Comparison of ENCODE assay signal across 8 cellular contexts in the genomic region with DNA sequence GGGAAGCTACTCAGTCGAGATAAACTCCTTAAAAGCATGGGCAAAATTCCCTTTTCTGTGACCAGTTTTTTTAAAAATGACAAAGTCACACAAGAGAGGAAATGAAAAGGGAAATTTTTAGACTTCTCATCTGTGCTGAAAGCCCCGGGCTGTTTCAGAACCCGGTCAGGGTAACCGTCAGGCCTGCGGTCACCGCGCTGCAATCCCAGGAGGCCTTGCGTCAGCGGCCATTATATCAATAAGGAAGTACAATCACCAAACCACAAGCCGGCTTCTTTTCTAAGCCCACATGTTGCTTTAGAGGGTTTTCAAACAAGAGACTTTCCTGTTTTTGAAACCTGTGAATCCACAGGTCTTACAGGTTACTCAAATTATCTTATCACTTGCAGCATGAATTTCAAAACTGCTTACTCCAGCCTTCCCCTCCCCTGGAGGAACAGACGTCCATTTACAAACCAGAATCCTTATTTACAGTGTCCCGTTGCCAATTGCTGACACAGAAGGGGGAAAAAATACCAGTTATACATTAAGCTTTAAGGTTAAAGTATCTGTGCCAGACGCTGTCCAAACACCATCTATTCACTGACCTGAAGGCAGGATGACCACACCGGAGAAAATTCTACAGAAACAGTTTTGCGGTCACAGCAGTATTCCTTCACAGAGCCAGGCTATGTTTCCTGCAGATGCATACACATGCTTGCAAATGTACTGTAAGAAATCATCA.
DNase-seq lines count a peak whose midpoint lies in the region; ATAC-seq and TF ChIP-seq lines count a peak whose summit lies in the region.

No MANE protein-coding gene starts in this region.

- peak overlapping the region; percentile 82 for H3K27ac ChIP-seq in CD8-positive, alpha-beta memory T cell (ENCODE audit: low read depth, low read length)

- peak overlapping the region; percentile 40 to 89 (median 70) for H3K4me3 Mint-ChIP-seq in CD8-positive, alpha-beta memory T cell
- peak overlapping the region; percentile 82 for H3K4me3 Mint-ChIP-seq in activated B cell treated with CpG ODN at 0.5 μM for 24 hours

- peak overlapping the region; percentile 80 to 98 (median 90) for H3K27ac Mint-ChIP-seq in CD8-positive, alpha-beta memory T cell
- peak overlapping the region; percentile 98 for H3K27ac Mint-ChIP-seq in activated B cell treated with CpG ODN at 0.5 μM for 24 hours

- POLR2A ChIA-PET in CD8-positive, alpha-beta memory T cell (lab: Charles Lee), result interaction anchor here (0.7 to 1.5 kb wide), 6 partner anchors 9 to 351 kb away, joined by 3 to 9 read pairs (median 4); no protein-coding TSS in a partner anchor
- POLR2A ChIA-PET in activated B cell treated with CpG ODN at 0.5 μM for 24 hours (lab: Charles Lee), result interaction anchor here (0.6 to 6.1 kb wide), 38 partner anchors 8 to 464 kb away, joined by 3 to 85 read pairs (median 5); partner anchors contain the start of gene IRF2BP2

- H3K4me3 ChIP-seq in CD8-positive, alpha-beta memory T cell (ENCODE audit: low read length), result peak overlapping the region; percentile 35
- H3K4me3 ChIP-seq in Jurkat, Clone E6-1 (ENCODE audit: low read length), result no peak overlapping the region; the same call in 1 of the 2 replicates
- no peak overlapping the region for H3K4me3 ChIP-seq in cardiac fibroblast (replicated peaks in 1 of 2; ENCODE audit: low read depth in 2 of 2, low read length in 2 of 2)

- DNase-seq in CD8-positive, alpha-beta memory T cell, result peak; percentile 74 to 92 (median 83)
- peak; percentile 56 for DNase-seq in Jurkat, Clone E6-1 (ENCODE audit: low read depth, low spot score)
- DNase-seq in activated B cell treated with CpG ODN at 0.5 μM for 24 hours, result peak; percentile 84
- peak; percentile 82 to 96 for DNase-seq in cardiac fibroblast (ENCODE audit: low read depth in 2 of 2)
- peak; percentile 79 for DNase-seq in medulla oblongata (ENCODE audit: extremely low spot score)
- peak; percentile 68 to 69 for DNase-seq in stimulated activated CD8-positive, alpha-beta memory T cell treated with anti-CD3 and anti-CD28 coated beads, Interleukin-2, amount 100 ng/mL, for 1 hour (ENCODE audit: low read depth in 2 of 2)
- no peak for DNase-seq in D341Med (ENCODE audit: low spot score)

- CTCF ChIA-PET in CD8-positive, alpha-beta memory T cell (lab: Charles Lee), result interaction anchor here (1.0 to 4.6 kb wide), 3 partner anchors 10 to 120 kb away, joined by 3 to 12 read pairs (median 3); no protein-coding TSS in a partner anchor
- CTCF ChIA-PET in activated B cell treated with CpG ODN at 0.5 μM for 24 hours (lab: Charles Lee), result interaction anchor here (1.0 to 1.3 kb wide), 4 partner anchors 15 to 353 kb away, joined by 4 to 8 read pairs (median 4); partner anchors contain the start of gene IRF2BP2

- no peaks in the 10 kb centered on the region for H3K27me3 Mint-ChIP-seq in CD8-positive, alpha-beta memory T cell
- no peaks in the 10 kb centered on the region for H3K27me3 Mint-ChIP-seq in activated B cell treated with CpG ODN at 0.5 μM for 24 hours

- H3K4me1 ChIP-seq in CD8-positive, alpha-beta memory T cell (ENCODE audit: insufficient read depth, low read length), result peaks cover 57% of the 10 kb centered on the region

- peaks cover 0 to 3% (median 0%) of the 10 kb centered on the region in 3 donors for H3K36me3 Mint-ChIP-seq in CD8-positive, alpha-beta memory T cell
- H3K36me3 Mint-ChIP-seq in activated B cell treated with CpG ODN at 0.5 μM for 24 hours (ENCODE audit: low read depth), result no peaks in the 10 kb centered on the region

- ATAC-seq in GM21515 (IDR thresholded peaks at IDR 0.05; ENCODE audit: unreplicated experiment) (peak; percentile 86), activated B cell treated with CpG ODN at 0.5 μM for 24 hours (ENCODE audit: low read depth) (peak; percentile 89)

- H3K36me3 ChIP-seq in CD8-positive, alpha-beta memory T cell (ENCODE audit: insufficient read depth, low read length), result no peaks in the 10 kb centered on the region

- no peaks in the 10 kb centered on the region for H3K9me3 ChIP-seq in CD8-positive, alpha-beta memory T cell (ENCODE audit: low read length)

- no peaks in the 10 kb centered on the region for H3K27me3 ChIP-seq in CD8-positive, alpha-beta memory T cell (ENCODE audit: insufficient read depth, low read length, poor library complexity, severe bottlenecking)

- intact Hi-C loops in activated B cell treated with CpG ODN at 0.5 μM for 24 hours (cut with micrococcal nuclease), result loop anchor here (1.0 to 5.0 kb wide), 14 partner anchors 15 to 351 kb away; no protein-coding TSS in a partner anchor

- peaks cover 58 to 67% (median 63%) of the 10 kb centered on the region in 3 donors for H3K4me1 Mint-ChIP-seq in CD8-positive, alpha-beta memory T cell
- peaks cover 66% of the 10 kb centered on the region for H3K4me1 Mint-ChIP-seq in activated B cell treated with CpG ODN at 0.5 μM for 24 hours

- TF ChIP-seq CTCF in activated B cell treated with CpG ODN at 0.5 μM for 24 hours (IDR thresholded peaks at IDR 0.05) (no peak), cardiac fibroblast (IDR thresholded peaks at IDR 0.05; ENCODE audit: low read depth, low read length) (no peak)

- H3K9me3 Mint-ChIP-seq in CD8-positive, alpha-beta memory T cell, result peaks cover 0 to 3% (median 0%) of the 10 kb centered on the region in 5 donors
- peaks cover 3% of the 10 kb centered on the region for H3K9me3 Mint-ChIP-seq in activated B cell treated with CpG ODN at 0.5 μM for 24 hours
